Comparison of ENCODE assay signal across 10 cellular contexts in genomic region chr3:129686941-129687340, GRCh38.
DNase-seq lines count a peak whose midpoint lies in the region; ATAC-seq and TF ChIP-seq lines count a peak whose summit lies in the region.
"Had no signal": no experiment of that assay in that cellular context is flagged by ENCODE, and none has a peak within 500 bp of the region (broad histone marks: within the 10 kb centered on the region; RNA-seq: fewer than 3 reads in every experiment).

No MANE protein-coding gene starts in this region.

- no peak overlapping the region for H3K4me3 ChIP-seq in testis
- H3K4me3 ChIP-seq: ascending aorta had no signal

- 70 to 76% methylated on average over 2 of the region's 2 CpGs for WGBS in testis, 2 donors

- no peaks in the 10 kb centered on the region for H3K36me3 ChIP-seq in testis (ENCODE audit: low read depth, missing control alignments)
- H3K36me3 ChIP-seq: ascending aorta had no signal

- H3K27ac ChIP-seq in testis, result peak overlapping the region; percentile 70 to 72
- H3K27ac ChIP-seq: ascending aorta had no signal

- no peak for ATAC-seq in GM19351 (IDR thresholded peaks at IDR 0.05; ENCODE audit: unreplicated experiment)
- ATAC-seq in HG03196 (IDR thresholded peaks at IDR 0.05; ENCODE audit: unreplicated experiment), result no peak

- H3K4me1 ChIP-seq in testis, result peaks cover 28% of the 10 kb centered on the region
- H3K4me1 ChIP-seq: ascending aorta had no signal

- intact Hi-C loops in testis (cut with DNase I; ENCODE audit: low total_unique reads), result no loop called here

- peak; percentile 33 for DNase-seq in NCI-H187 treated with DMSO at 0.1 percent for 48 hours (lab: John Stamatoyannopoulos, UW)
- no peak for DNase-seq in NCI-H187 (lab: John Stamatoyannopoulos, UW)
- DNase-seq in RPMI7951 (ENCODE audit: low read depth), result peak; percentile 11
- DNase-seq in iPS-NIHi7 (ENCODE audit: extremely low spot score), result peak; percentile 19
- no peak for DNase-seq in testis
- DNase-seq in NOMO-1 treated with DMSO at 0.1 percent for 48 hours (lab: John Stamatoyannopoulos, UW; ENCODE audit: unreplicated experiment), result no peak
- DNase-seq: activated CD4-positive, alpha-beta T cell treated with anti-CD3 and anti-CD28 coated beads, Interleukin-2, amount 50 U/mL, for 4 hours had no signal

- no peak for TF ChIP-seq POLR2A in testis (IDR thresholded peaks at IDR 0.05)

- no peaks in the 10 kb centered on the region for H3K27me3 ChIP-seq in testis
- H3K27me3 ChIP-seq: ascending aorta had no signal

- no peak for TF ChIP-seq CTCF in testis (IDR thresholded peaks at IDR 0.05)

- H3K9me3 ChIP-seq in testis, result no peaks in the 10 kb centered on the region
- H3K9me3 ChIP-seq: ascending aorta had no signal

Comparison
In these comparisons a context has a peak if more than half of its experiments do, and no peak if none do; other contexts are left out.
1. DNase-seq: peak in NCI-H187 treated with DMSO at 0.1 percent for 48 hours (single experiment), RPMI7951 (single experiment) and iPS-NIHi7 (single experiment); none in NCI-H187 (0 of 2), testis (single experiment) and NOMO-1 treated with DMSO at 0.1 percent for 48 hours (single experiment).